ENCODE assay signal across 1 cellular context in genomic region chr2:75481041-75481836, GRCh38.
TF ChIP-seq lines count a peak whose summit lies in the region.

No MANE protein-coding gene starts in this region.

TF ChIP-seq in HepG2, 621 proteins besides CTCF, POLR2A, EP300 and RAD21 (continued from another document and continues in another):
- peak; percentile 63; the same call in 1 of the 2 replicates for TF ChIP-seq ZNF749 (CRISPR knock-in tag; IDR thresholded peaks at IDR 0.05; ENCODE audit: borderline replicate concordance)
- no peak for TF ChIP-seq ZNF354B (CRISPR knock-in tag; IDR thresholded peaks at IDR 0.05)
- peak; percentile 99 for TF ChIP-seq NCOA2 (CRISPR knock-in tag; IDR thresholded peaks at IDR 0.05)
- no peak for TF ChIP-seq ZNF703 (CRISPR knock-in tag; IDR thresholded peaks at IDR 0.05; ENCODE audit: borderline replicate concordance)
- no peak for TF ChIP-seq NFYB (CRISPR knock-in tag; IDR thresholded peaks at IDR 0.05)
- TF ChIP-seq NFE2L1 (CRISPR knock-in tag; IDR thresholded peaks at IDR 0.05; ENCODE audit: borderline replicate concordance) = no peak
- TF ChIP-seq ZNF761 (CRISPR knock-in tag; conservative IDR thresholded peaks at IDR 0.05) = peak; percentile 83
- no peak for TF ChIP-seq ZNF850 (CRISPR knock-in tag; conservative IDR thresholded peaks at IDR 0.05)
- peak; percentile 95 for TF ChIP-seq SOX5 (CRISPR knock-in tag; IDR thresholded peaks at IDR 0.05; ENCODE audit: borderline replicate concordance)
- TF ChIP-seq ZNF383 (CRISPR knock-in tag; IDR thresholded peaks at IDR 0.05; ENCODE audit: borderline replicate concordance) = no peak
- TF ChIP-seq, protein P1, sequence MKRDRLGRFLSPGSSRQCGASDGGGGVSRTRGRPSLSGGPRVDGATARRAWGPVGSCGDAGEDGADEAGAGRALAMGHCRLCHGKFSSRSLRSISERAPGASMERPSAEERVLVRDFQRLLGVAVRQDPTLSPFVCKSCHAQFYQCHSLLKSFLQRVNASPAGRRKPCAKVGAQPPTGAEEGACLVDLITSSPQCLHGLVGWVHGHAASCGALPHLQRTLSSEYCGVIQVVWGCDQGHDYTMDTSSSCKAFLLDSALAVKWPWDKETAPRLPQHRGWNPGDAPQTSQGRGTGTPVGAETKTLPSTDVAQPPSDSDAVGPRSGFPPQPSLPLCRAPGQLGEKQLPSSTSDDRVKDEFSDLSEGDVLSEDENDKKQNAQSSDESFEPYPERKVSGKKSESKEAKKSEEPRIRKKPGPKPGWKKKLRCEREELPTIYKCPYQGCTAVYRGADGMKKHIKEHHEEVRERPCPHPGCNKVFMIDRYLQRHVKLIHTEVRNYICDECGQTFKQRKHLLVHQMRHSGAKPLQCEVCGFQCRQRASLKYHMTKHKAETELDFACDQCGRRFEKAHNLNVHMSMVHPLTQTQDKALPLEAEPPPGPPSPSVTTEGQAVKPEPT (CRISPR knock-in tag; IDR thresholded peaks at IDR 0.05; ENCODE audit: low read depth) = no peak
- peak; percentile 99 for TF ChIP-seq TBX3 (IDR thresholded peaks at IDR 0.05; ENCODE audit: borderline replicate concordance)
- TF ChIP-seq ZNF530 (CRISPR knock-in tag; IDR thresholded peaks at IDR 0.05; ENCODE audit: low read depth) = no peak
- TF ChIP-seq ZNF792 (CRISPR knock-in tag; IDR thresholded peaks at IDR 0.05) = 0 out of 2 replicates have a peak, but pooled peaks have one; percentile 86
- TF ChIP-seq, protein P2, sequence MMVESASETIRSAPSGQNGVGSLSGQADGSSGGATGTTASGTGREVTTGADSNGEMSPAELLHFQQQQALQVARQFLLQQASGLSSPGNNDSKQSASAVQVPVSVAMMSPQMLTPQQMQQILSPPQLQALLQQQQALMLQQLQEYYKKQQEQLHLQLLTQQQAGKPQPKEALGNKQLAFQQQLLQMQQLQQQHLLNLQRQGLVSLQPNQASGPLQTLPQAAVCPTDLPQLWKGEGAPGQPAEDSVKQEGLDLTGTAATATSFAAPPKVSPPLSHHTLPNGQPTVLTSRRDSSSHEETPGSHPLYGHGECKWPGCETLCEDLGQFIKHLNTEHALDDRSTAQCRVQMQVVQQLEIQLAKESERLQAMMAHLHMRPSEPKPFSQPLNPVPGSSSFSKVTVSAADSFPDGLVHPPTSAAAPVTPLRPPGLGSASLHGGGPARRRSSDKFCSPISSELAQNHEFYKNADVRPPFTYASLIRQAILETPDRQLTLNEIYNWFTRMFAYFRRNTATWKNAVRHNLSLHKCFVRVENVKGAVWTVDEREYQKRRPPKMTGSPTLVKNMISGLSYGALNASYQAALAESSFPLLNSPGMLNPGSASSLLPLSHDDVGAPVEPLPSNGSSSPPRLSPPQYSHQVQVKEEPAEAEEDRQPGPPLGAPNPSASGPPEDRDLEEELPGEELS (CRISPR knock-in tag; IDR thresholded peaks at IDR 0.05) = peak; percentile 100
- no peak for TF ChIP-seq ZNF451 (CRISPR knock-in tag; IDR thresholded peaks at IDR 0.05)
- no peak for TF ChIP-seq GPBP1L1 (CRISPR knock-in tag; IDR thresholded peaks at IDR 0.05)
- TF ChIP-seq NCOR1 (IDR thresholded peaks at IDR 0.05; ENCODE audit: borderline replicate concordance, low read length) = no peak
- TF ChIP-seq PRMT3 (CRISPR knock-in tag; IDR thresholded peaks at IDR 0.05; ENCODE audit: borderline replicate concordance, low read depth) = no peak
- no peak; the same call in 1 of the 2 replicates for TF ChIP-seq ZFP36L2 (CRISPR knock-in tag; IDR thresholded peaks at IDR 0.05)
- TF ChIP-seq CHCHD3 (CRISPR knock-in tag; IDR thresholded peaks at IDR 0.05) = no peak
- TF ChIP-seq PHB2 (IDR thresholded peaks at IDR 0.05; ENCODE audit: partially characterized antibody) = no peak
- TF ChIP-seq NFKBIZ (CRISPR knock-in tag; IDR thresholded peaks at IDR 0.05) = no peak; the same call in 1 of the 2 replicates
- peak; percentile 6 for TF ChIP-seq KLF6 (CRISPR knock-in tag; IDR thresholded peaks at IDR 0.05)
- TF ChIP-seq SNRNP70 (IDR thresholded peaks at IDR 0.05; ENCODE audit: low read depth, low read length) = no peak
- TF ChIP-seq ZFP82 (CRISPR knock-in tag; IDR thresholded peaks at IDR 0.05; ENCODE audit: borderline replicate concordance) = no peak
- TF ChIP-seq SP2 (CRISPR knock-in tag; IDR thresholded peaks at IDR 0.05) = no peak
- no peak for TF ChIP-seq ZNF7 (CRISPR knock-in tag; IDR thresholded peaks at IDR 0.05)
- TF ChIP-seq PCBP2 (optimal IDR thresholded peaks at IDR 0.05; ENCODE audit: low read depth, low read length, poor library complexity, severe bottlenecking) = no peak
- no peak for TF ChIP-seq ZSCAN29 (CRISPR knock-in tag; conservative IDR thresholded peaks at IDR 0.05)
- TF ChIP-seq FOSL2 (CRISPR knock-in tag; IDR thresholded peaks at IDR 0.05) = peak; percentile 92
- TF ChIP-seq ARID3A (IDR thresholded peaks at IDR 0.05; ENCODE audit: low read depth, low read length) = peak; percentile 83; the same call in 1 of the 2 replicates
- TF ChIP-seq ZNF343 (CRISPR knock-in tag; IDR thresholded peaks at IDR 0.05) = no peak
- no peak for TF ChIP-seq ZNF253 (CRISPR knock-in tag; IDR thresholded peaks at IDR 0.05; ENCODE audit: borderline replicate concordance)
- TF ChIP-seq ZNF605 (CRISPR knock-in tag; IDR thresholded peaks at IDR 0.05) = peak; percentile 32; the same call in 1 of the 2 replicates
- no peak for TF ChIP-seq ZNF350 (CRISPR knock-in tag; IDR thresholded peaks at IDR 0.05; ENCODE audit: borderline replicate concordance, low read depth)
- TF ChIP-seq HOXA7 (CRISPR knock-in tag; IDR thresholded peaks at IDR 0.05) = no peak
- TF ChIP-seq ELK4 (CRISPR knock-in tag; IDR thresholded peaks at IDR 0.05; ENCODE audit: borderline replicate concordance) = no peak
- TF ChIP-seq TFDP1 (CRISPR knock-in tag; IDR thresholded peaks at IDR 0.05; ENCODE audit: borderline replicate concordance) = no peak
- TF ChIP-seq ZNF687 (CRISPR knock-in tag; IDR thresholded peaks at IDR 0.05) = no peak
- TF ChIP-seq ZFP36L1 (CRISPR knock-in tag; IDR thresholded peaks at IDR 0.05) = peak; percentile 68; the same call in 1 of the 2 replicates
- TF ChIP-seq ZNF770 (CRISPR knock-in tag; IDR thresholded peaks at IDR 0.05) = peak; percentile 13; the same call in 1 of the 2 replicates
- peak; percentile 85 for TF ChIP-seq HDAC1 (CRISPR knock-in tag; IDR thresholded peaks at IDR 0.05)
- peak; percentile 57; the same call in 1 of the 2 replicates for TF ChIP-seq AKAP8 (CRISPR knock-in tag; IDR thresholded peaks at IDR 0.05)
- no peak for TF ChIP-seq JARID2 (CRISPR knock-in tag; IDR thresholded peaks at IDR 0.05; ENCODE audit: insufficient replicate concordance)
- TF ChIP-seq GFI1 (CRISPR knock-in tag; IDR thresholded peaks at IDR 0.05; ENCODE audit: borderline replicate concordance) = peak; percentile 93
- TF ChIP-seq CEBPG (CRISPR knock-in tag; IDR thresholded peaks at IDR 0.05) = peak; percentile 70
- TF ChIP-seq, protein P3, sequence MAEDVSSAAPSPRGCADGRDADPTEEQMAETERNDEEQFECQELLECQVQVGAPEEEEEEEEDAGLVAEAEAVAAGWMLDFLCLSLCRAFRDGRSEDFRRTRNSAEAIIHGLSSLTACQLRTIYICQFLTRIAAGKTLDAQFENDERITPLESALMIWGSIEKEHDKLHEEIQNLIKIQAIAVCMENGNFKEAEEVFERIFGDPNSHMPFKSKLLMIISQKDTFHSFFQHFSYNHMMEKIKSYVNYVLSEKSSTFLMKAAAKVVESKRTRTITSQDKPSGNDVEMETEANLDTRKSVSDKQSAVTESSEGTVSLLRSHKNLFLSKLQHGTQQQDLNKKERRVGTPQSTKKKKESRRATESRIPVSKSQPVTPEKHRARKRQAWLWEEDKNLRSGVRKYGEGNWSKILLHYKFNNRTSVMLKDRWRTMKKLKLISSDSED (CRISPR knock-in tag; IDR thresholded peaks at IDR 0.05) = no peak
- no peak for TF ChIP-seq ZNF780A (CRISPR knock-in tag; IDR thresholded peaks at IDR 0.05)
- TF ChIP-seq BCL6 (CRISPR knock-in tag; IDR thresholded peaks at IDR 0.05) = peak; percentile 95
- TF ChIP-seq ZC3H4 (CRISPR knock-in tag; IDR thresholded peaks at IDR 0.05; ENCODE audit: borderline replicate concordance) = no peak
- TF ChIP-seq FOXA1 (IDR thresholded peaks at IDR 0.05) = peak; percentile 89
- TF ChIP-seq FOXA1 (CRISPR knock-in tag; IDR thresholded peaks at IDR 0.05) = peak; percentile 98
- TF ChIP-seq SIX1 (CRISPR knock-in tag; IDR thresholded peaks at IDR 0.05; ENCODE audit: borderline replicate concordance) = peak; percentile 75; the same call in 1 of the 2 replicates
- TF ChIP-seq ZSCAN9 (CRISPR knock-in tag; IDR thresholded peaks at IDR 0.05; ENCODE audit: borderline replicate concordance) = no peak; the same call in 1 of the 2 replicates
- no peak for TF ChIP-seq MEIS1 (CRISPR knock-in tag; IDR thresholded peaks at IDR 0.05; ENCODE audit: borderline replicate concordance)
- TF ChIP-seq NR2F1 (CRISPR knock-in tag; IDR thresholded peaks at IDR 0.05) = no peak; a peak in 1 of 4 replicates
